In genomic region chr14:105092124-105092911, GRCh38 we compare ENCODE assay signal across 8 cellular contexts. TPM values are rescaled to one million over a fixed set of nuclear protein-coding genes. Genes with fewer than 3 reads are reported as not detected.
A peak's percentile ranks its signal among the peaks of the same experiment; 100 is the strongest.
DNase-seq lines count a peak whose midpoint lies in the region; ATAC-seq and TF ChIP-seq lines count a peak whose summit lies in the region.

No MANE protein-coding gene starts in this region.

- H3K9me3 Mint-ChIP-seq in natural killer cell = no peaks in the 10 kb centered on the region

- H3K27me3 ChIP-seq in DOHH2 (ENCODE audit: control insufficient read depth, low read length) = peaks cover 27% of the 10 kb centered on the region
- peaks cover 11% of the 10 kb centered on the region for H3K27me3 ChIP-seq in NT2/D1 (ENCODE audit: insufficient read depth, insufficient read length)
- H3K27me3 ChIP-seq in ectodermal cell (ENCODE audit: control insufficient read depth, insufficient read depth, low read length, poor library complexity, severe bottlenecking) = peaks cover 51% of the 10 kb centered on the region

- no peaks in the 10 kb centered on the region for H3F3A ChIP-seq in DOHH2 (ENCODE audit: control insufficient read depth, insufficient read depth)

- H3K4me2 ChIP-seq in DOHH2 (ENCODE audit: low read length) = peak overlapping the region; percentile 69

- H3K4me3 ChIP-seq in DOHH2 (ENCODE audit: low read length) (peak overlapping the region; percentile 71), NT2/D1 (ENCODE audit: insufficient read length, low read depth) (peak overlapping the region; percentile 34), ectodermal cell (ENCODE audit: insufficient read depth, low read depth, low read length) (peak overlapping the region; percentile 58)

- H3K36me3 Mint-ChIP-seq in natural killer cell = no peaks in the 10 kb centered on the region

- 64 to 68% methylated on average over 25 of the region's 25 CpGs for WGBS in ectodermal cell, 2 experiments

- no peaks in the 10 kb centered on the region for H3K79me2 ChIP-seq in DOHH2 (ENCODE audit: control insufficient read depth, low read length)

- peak overlapping the region; percentile 58 to 84 for H3K27ac Mint-ChIP-seq in natural killer cell

- peak overlapping the region; percentile 76 for H3K9ac ChIP-seq in NT2/D1 (ENCODE audit: insufficient read length, low read depth)

- no peak for DNase-seq in NT2/D1 (ENCODE audit: low read depth, low spot score)
- no peak for DNase-seq in natural killer cell
- no peak for DNase-seq in NCI-H187 (lab: John Stamatoyannopoulos, UW)
- DNase-seq in pons (ENCODE audit: low spot score) = no peak
- no peak for DNase-seq in NCI-H2107 treated with DMSO at 0.1 percent for 48 hours (lab: John Stamatoyannopoulos, UW; ENCODE audit: unreplicated experiment)
- no peak for DNase-seq in stimulated activated naive CD4-positive, alpha-beta T cell treated with Interleukin-2 at 50 U/mL for 16 hours (lab: John Stamatoyannopoulos, UW)

- peaks cover 5 to 40% of the 10 kb centered on the region in 2 donors for H3K4me1 Mint-ChIP-seq in natural killer cell

- H3K9me3 ChIP-seq in DOHH2 (ENCODE audit: control insufficient read depth, insufficient read depth, low read length) (no peaks in the 10 kb centered on the region), NT2/D1 (ENCODE audit: insufficient read depth, low read length) (no peaks in the 10 kb centered on the region; the same call in 1 of the 2 replicates), ectodermal cell (ENCODE audit: control insufficient read depth, low read length) (no peaks in the 10 kb centered on the region)

- H3K4me3 Mint-ChIP-seq in natural killer cell = peak overlapping the region; percentile 91

- ATAC-seq in natural killer cell = no peak

- peaks cover 0 to 8% of the 10 kb centered on the region in 2 donors for H3K27me3 Mint-ChIP-seq in natural killer cell (ENCODE audit: low read depth in 2 of 2)

- no peaks in the 10 kb centered on the region for H4K20me1 ChIP-seq in DOHH2 (ENCODE audit: control insufficient read depth, insufficient read depth, low read depth, low read length)

- H3K4me1 ChIP-seq in DOHH2 (ENCODE audit: control insufficient read depth, low read length) (peaks cover 14% of the 10 kb centered on the region), NT2/D1 (ENCODE audit: insufficient read depth, insufficient read length) (peaks cover 33% of the 10 kb centered on the region), ectodermal cell (ENCODE audit: control insufficient read depth, insufficient read depth, low read length) (peaks cover 15% of the 10 kb centered on the region)

- H3K36me3 ChIP-seq in DOHH2 (ENCODE audit: control insufficient read depth, low read length) (no peaks in the 10 kb centered on the region), NT2/D1 (ENCODE audit: insufficient read depth, insufficient read length, low read length) (no peaks in the 10 kb centered on the region), ectodermal cell (ENCODE audit: control insufficient read depth, insufficient read depth, low read length) (no peaks in the 10 kb centered on the region)

- TF ChIP-seq CTCF in DOHH2 (IDR thresholded peaks at IDR 0.05; ENCODE audit: low read depth, low read length, poor library complexity, severe bottlenecking) (no peak), natural killer cell (IDR thresholded peaks at IDR 0.05) (no peak)

- no peaks in the 10 kb centered on the region for H3K9me2 ChIP-seq in DOHH2 (replicated peaks; ENCODE audit: control insufficient read depth, low read length)

- H3K27ac ChIP-seq in DOHH2 (ENCODE audit: low read depth, low read length) = no peak overlapping the region
- H3K27ac ChIP-seq in ectodermal cell (ENCODE audit: insufficient read depth, low read depth, low read length, poor library complexity, severe bottlenecking) = no peak overlapping the region

- intact Hi-C loops in natural killer cell (cut with micrococcal nuclease) = loop anchor here (5.0 kb wide), 1 partner anchor 75 kb away; the partner anchor contains the start of gene JAG2

RNA-seq across cellular contexts. Expression of gene GPR132, which starts 27.1 kb away (rescaled TPM):
- 0.22 TPM for polyA plus RNA-seq in ectodermal cell (2013, experiment 1 of 4)
- 0.39 TPM for polyA plus RNA-seq in ectodermal cell (2013, experiment 2 of 4)
- polyA plus RNA-seq in ectodermal cell (2013, experiment 3 of 4) = 0.53 TPM
- 0.28 TPM for polyA plus RNA-seq in ectodermal cell (2013, experiment 4 of 4)
- total RNA-seq in natural killer cell = 10 to 100 TPM; 18.2 to 30.3 (median 26.7) TPM
